ENCODE assay signal across 19 cellular contexts in genomic region chr2:226189061-226189460, GRCh38.
DNase-seq lines count a peak whose midpoint lies in the region; FAIRE-seq and TF ChIP-seq lines count a peak whose summit lies in the region.
"Had no signal": no experiment of that assay in that cellular context is flagged by ENCODE, and none has a peak within 500 bp of the region (broad histone marks: within the 10 kb centered on the region; RNA-seq: fewer than 3 reads in every experiment).

No MANE protein-coding gene starts in this region.

- H3K4me1 Mint-ChIP-seq in MCF 10A (ENCODE audit: insufficient read depth, unreplicated experiment), result peaks cover 24% of the 10 kb centered on the region
- H3K4me1 Mint-ChIP-seq: CD4-positive, alpha-beta memory T cell; IgD-negative memory B cell had no signal

- no peak overlapping the region for H3K9ac ChIP-seq in mammary epithelial cell (ENCODE audit: insufficient read depth, low read length)
- no peak overlapping the region for H3K9ac ChIP-seq in mesenchymal stem cell (ENCODE audit: low read length)
- H3K9ac ChIP-seq in subcutaneous abdominal adipose tissue (ENCODE audit: low read length in 5 of 5), result no peak overlapping the region
- H3K9ac ChIP-seq: BLaER1 had no signal

- intact Hi-C loops in mammary epithelial cell (cut with micrococcal nuclease) (no loop called here), MCF 10A (cut with micrococcal nuclease) (loop anchor here (10.0 kb wide), 2 partner anchors 236 to 294 kb away; no protein-coding TSS in a partner anchor)

- H2BK15ac ChIP-seq in mesenchymal stem cell (ENCODE audit: low read depth, poor library complexity, severe bottlenecking), result no peak overlapping the region

- H3K9me3 ChIP-seq in mammary epithelial cell (replicated peaks; ENCODE audit: insufficient read depth, low read length), result no peaks in the 10 kb centered on the region
- no peaks in the 10 kb centered on the region for H3K9me3 ChIP-seq in mesenchymal stem cell (ENCODE audit: control insufficient read depth, low read length)
- no peaks in the 10 kb centered on the region for H3K9me3 ChIP-seq in subcutaneous abdominal adipose tissue (ENCODE audit: control insufficient read depth in 5 of 5, low read length in 5 of 5)
- H3K9me3 ChIP-seq: BLaER1 had no signal

- no peaks in the 10 kb centered on the region for H3K79me1 ChIP-seq in mesenchymal stem cell (replicated peaks; ENCODE audit: low read length, poor library complexity, severe bottlenecking)

- no peaks in the 10 kb centered on the region for H3K36me3 Mint-ChIP-seq in MCF 10A (ENCODE audit: insufficient read depth, unreplicated experiment)
- H3K36me3 Mint-ChIP-seq: CD14-positive monocyte; CD4-positive, alpha-beta memory T cell; IgD-negative memory B cell had no signal

- BruUV-seq in mammary epithelial cell (replicated peaks; lab: Mats Ljungman, UMichigan) (no TSS peak), MCF 10A (replicated peaks; lab: Mats Ljungman, UMichigan) (no TSS peak)

- no peak overlapping the region for H2BK5ac ChIP-seq in mesenchymal stem cell (ENCODE audit: low read depth, low read length, poor library complexity, severe bottlenecking)

- H3K4me3 Mint-ChIP-seq in MCF 10A (ENCODE audit: unreplicated experiment), result no peak overlapping the region
- H3K4me3 Mint-ChIP-seq: CD14-positive monocyte; CD4-positive, alpha-beta memory T cell; H9; IgD-negative memory B cell had no signal

- CTCF ChIA-PET in mammary epithelial cell (lab: Charles Lee; ENCODE audit: low non-redundant PET) (interaction anchor here (0.6 kb wide), 1 partner anchor 236 kb away, joined by 9 read pairs; no protein-coding TSS in a partner anchor), MCF 10A (lab: Yijun Ruan, JAX) (no interaction called here)

- dilution Hi-C loops in mammary epithelial cell (cut with HindIII; ENCODE audit: low sequenced_read_pairs), result no loop called here

- no peak overlapping the region for H2AK5ac ChIP-seq in mesenchymal stem cell (ENCODE audit: low read length, severe bottlenecking)

- WGBS in mammary epithelial cell (ENCODE audit: low coverage, missing lambda C conversion rate), result 69% methylated on average over 5 of the region's 5 CpGs
- WGBS in mesenchymal stem cell, result 96% methylated on average over 5 of the region's 5 CpGs

- POLR2A ChIA-PET in MCF 10A (lab: Yijun Ruan, JAX), result interaction anchor here (0.6 kb wide), 1 partner anchor 13 kb away, joined by 4 read pairs; no protein-coding TSS in a partner anchor

- H3K4me1 ChIP-seq in mammary epithelial cell (ENCODE audit: insufficient read depth, low read length) (peaks cover 15% of the 10 kb centered on the region), mesenchymal stem cell (ENCODE audit: control insufficient read depth, insufficient read depth, low read depth, low read length) (peaks cover 1% of the 10 kb centered on the region), subcutaneous abdominal adipose tissue (ENCODE audit: control insufficient read depth in 5 of 5, insufficient read depth in 5 of 5, low read length in 5 of 5) (peaks cover 0 to 45% (median 27%) of the 10 kb centered on the region in 5 donors)
- H3K4me1 ChIP-seq: BLaER1 had no signal

- H3K27ac ChIP-seq in mammary epithelial cell (ENCODE audit: insufficient read depth, low read depth, low read length), result no peak overlapping the region
- peak overlapping the region; percentile 48 for H3K27ac ChIP-seq in epithelial cell of prostate
- no peak overlapping the region for H3K27ac ChIP-seq in mesenchymal stem cell (ENCODE audit: low read length, poor library complexity, severe bottlenecking)
- peak overlapping the region; percentile 73 for H3K27ac ChIP-seq in subcutaneous abdominal adipose tissue (ENCODE audit: low read depth, low read length)
- H3K27ac ChIP-seq: 22Rv1, BLaER1, HL-60 had no signal

- H3K23ac ChIP-seq in mesenchymal stem cell (ENCODE audit: low read length in 2 of 2), result no peak overlapping the region

- H3K4ac ChIP-seq in mesenchymal stem cell (ENCODE audit: low read depth in 1 of 2, low read length in 2 of 2), result no peak overlapping the region

- peaks cover 6% of the 10 kb centered on the region for H3K9me3 Mint-ChIP-seq in MCF 10A (ENCODE audit: unreplicated experiment)
- H3K9me3 Mint-ChIP-seq: CD4-positive, alpha-beta memory T cell; H9; IgD-negative memory B cell had no signal

- in situ Hi-C loops in mammary epithelial cell (cut with MboI; ENCODE audit: low sequenced_read_pairs in 2 of 2), result no loop called here

- H4K91ac ChIP-seq in mesenchymal stem cell (ENCODE audit: low read length), result no peak overlapping the region

- H3K4me3 ChIP-seq in mammary epithelial cell (replicated peaks in 1 of 3; ENCODE audit: insufficient read depth in 1 of 3, low read depth in 2 of 3, low read length in 3 of 3) (no peak overlapping the region), mesenchymal stem cell (ENCODE audit: insufficient read depth in 1 of 2, low read depth in 1 of 2, low read length in 2 of 2) (no peak overlapping the region), subcutaneous abdominal adipose tissue (ENCODE audit: low read depth in 1 of 5, low read length in 5 of 5) (no peak overlapping the region)
- H3K4me3 ChIP-seq: A549, BLaER1 had no signal

- H2AFZ ChIP-seq in mammary epithelial cell (ENCODE audit: low read depth, low read length) (peak overlapping the region; percentile 42), mesenchymal stem cell (ENCODE audit: low read depth, low read length) (no peak overlapping the region)

- H3K4me2 ChIP-seq in mammary epithelial cell (ENCODE audit: insufficient read depth, low read depth, low read length) (no peak overlapping the region), mesenchymal stem cell (ENCODE audit: low read length, poor library complexity, severe bottlenecking) (no peak overlapping the region)
- H3K4me2 ChIP-seq: A549, BLaER1 had no signal

- no peaks in the 10 kb centered on the region for H4K20me1 ChIP-seq in mammary epithelial cell (ENCODE audit: insufficient read depth, low read length)
- H4K20me1 ChIP-seq: BLaER1 had no signal

- H3K27ac Mint-ChIP-seq in MCF 10A (ENCODE audit: low read depth, unreplicated experiment), result no peak overlapping the region
- H3K27ac Mint-ChIP-seq: CD14-positive monocyte, H9, IgD-negative memory B cell had no signal

- H3K18ac ChIP-seq in mesenchymal stem cell (ENCODE audit: low read depth in 1 of 2, low read length in 2 of 2), result no peak overlapping the region

- H3K14ac ChIP-seq in mesenchymal stem cell (ENCODE audit: low read length in 2 of 2), result no peak overlapping the region

- H3K27me3 Mint-ChIP-seq in MCF 10A (ENCODE audit: insufficient read depth, unreplicated experiment), result no peaks in the 10 kb centered on the region
- H3K27me3 Mint-ChIP-seq: IgD-negative memory B cell had no signal

- TF ChIP-seq CTCF in mammary epithelial cell (conservative IDR thresholded peaks at IDR 0.05 in 1 of 2, IDR thresholded peaks at IDR 0.05 in 1 of 2; ENCODE audit: extremely low read depth in 1 of 2, insufficient read depth in 1 of 2, low read depth in 1 of 2, low read length in 2 of 2), result no peak
- TF ChIP-seq CTCF in MCF 10A (IDR thresholded peaks at IDR 0.05; ENCODE audit: unreplicated experiment), result no peak

- H2BK120ac ChIP-seq in mesenchymal stem cell (ENCODE audit: low read depth, low read length), result peak overlapping the region; percentile 54

- no peaks in the 10 kb centered on the region for H3K27me3 ChIP-seq in mammary epithelial cell (ENCODE audit: insufficient read depth, low read length)
- H3K27me3 ChIP-seq in mesenchymal stem cell (ENCODE audit: control insufficient read depth in 1 of 2, insufficient read depth in 1 of 2, low read length in 2 of 2), result no peaks in the 10 kb centered on the region
- no peaks in the 10 kb centered on the region for H3K27me3 ChIP-seq in subcutaneous abdominal adipose tissue (ENCODE audit: control insufficient read depth in 5 of 5, insufficient read depth in 4 of 5, low read length in 5 of 5)
- H3K27me3 ChIP-seq: BLaER1 had no signal

- H2BK12ac ChIP-seq in mesenchymal stem cell (ENCODE audit: low read length in 2 of 2), result peak overlapping the region in 1 of 2 experiments; percentile 15

- no peak overlapping the region for H4K8ac ChIP-seq in mesenchymal stem cell (ENCODE audit: low read length)

- no peak for DNase-seq in mammary epithelial cell
- DNase-seq in MCF 10A (ENCODE audit: unreplicated experiment), result no peak
- DNase-seq in epithelial cell of prostate (ENCODE audit: low read depth, low spot score), result no peak
- no peak for DNase-seq in mesenchymal stem cell
- no peak for DNase-seq in middle frontal gyrus (ENCODE audit: extremely low spot score, low spot score)
- no peak for DNase-seq in RCC 7860 (ENCODE audit: low spot score)
- DNase-seq in stimulated activated CD4-positive, alpha-beta T cell treated with anti-CD3 and anti-CD28 coated beads, Interleukin-4, amount 100 ng/mL, for 4 hours, result no peak
- DNase-seq: CD4-positive, alpha-beta memory T cell; DMS79 treated with DMSO at 0.1 percent for 48 hours; GF-D8; GOT3; H9 had no signal

- no peaks in the 10 kb centered on the region for H3K36me3 ChIP-seq in mammary epithelial cell (ENCODE audit: insufficient read depth, low read length)
- H3K36me3 ChIP-seq in mesenchymal stem cell (ENCODE audit: control insufficient read depth in 1 of 2, insufficient read depth in 2 of 2, low read depth in 1 of 2, low read length in 2 of 2), result no peaks in the 10 kb centered on the region
- no peaks in the 10 kb centered on the region for H3K36me3 ChIP-seq in subcutaneous abdominal adipose tissue (ENCODE audit: control insufficient read depth in 5 of 5, insufficient read depth in 5 of 5, low read length in 5 of 5)
- H3K36me3 ChIP-seq: BLaER1 had no signal

- no peak for FAIRE-seq in RCC 7860 (lab: Jason Lieb, UNC)
- FAIRE-seq: A549 had no signal

- H3K79me2 ChIP-seq in mammary epithelial cell (ENCODE audit: insufficient read depth, low read length), result no peaks in the 10 kb centered on the region

Comparison
In these comparisons a context has a peak if more than half of its experiments do, and no peak if none do; other contexts are left out.
1. H3K27ac ChIP-seq: peak in epithelial cell of prostate (single experiment) and subcutaneous abdominal adipose tissue (single experiment); none in mammary epithelial cell (single experiment) and mesenchymal stem cell (single experiment).